1 cellular context compared by ENCODE assay signal in the genomic region with DNA sequence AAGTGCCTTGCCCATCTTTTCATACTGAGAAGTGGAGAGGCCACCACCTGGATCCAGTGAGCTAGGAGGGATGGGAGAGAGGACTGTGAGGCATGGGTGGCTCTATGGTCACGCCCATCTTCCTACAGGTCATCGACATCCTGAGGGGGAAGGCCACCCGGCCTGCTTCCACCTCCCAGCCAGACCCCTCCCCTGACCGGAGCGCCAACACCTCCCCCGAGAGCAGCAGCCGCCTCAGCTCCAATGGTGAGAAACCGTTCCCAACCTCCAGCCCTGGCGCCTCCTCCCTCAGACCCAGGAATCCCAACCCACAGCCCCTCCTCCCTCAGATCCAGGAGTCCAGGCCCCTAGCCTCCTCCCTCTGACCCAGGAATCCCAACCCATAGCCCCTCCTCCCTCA.
TF ChIP-seq lines count a peak whose summit lies in the region.

No MANE protein-coding gene starts in this region.

TF ChIP-seq in GM23338, 12 proteins besides CTCF, POLR2A, EP300 and RAD21:
- TF ChIP-seq, protein P1, sequence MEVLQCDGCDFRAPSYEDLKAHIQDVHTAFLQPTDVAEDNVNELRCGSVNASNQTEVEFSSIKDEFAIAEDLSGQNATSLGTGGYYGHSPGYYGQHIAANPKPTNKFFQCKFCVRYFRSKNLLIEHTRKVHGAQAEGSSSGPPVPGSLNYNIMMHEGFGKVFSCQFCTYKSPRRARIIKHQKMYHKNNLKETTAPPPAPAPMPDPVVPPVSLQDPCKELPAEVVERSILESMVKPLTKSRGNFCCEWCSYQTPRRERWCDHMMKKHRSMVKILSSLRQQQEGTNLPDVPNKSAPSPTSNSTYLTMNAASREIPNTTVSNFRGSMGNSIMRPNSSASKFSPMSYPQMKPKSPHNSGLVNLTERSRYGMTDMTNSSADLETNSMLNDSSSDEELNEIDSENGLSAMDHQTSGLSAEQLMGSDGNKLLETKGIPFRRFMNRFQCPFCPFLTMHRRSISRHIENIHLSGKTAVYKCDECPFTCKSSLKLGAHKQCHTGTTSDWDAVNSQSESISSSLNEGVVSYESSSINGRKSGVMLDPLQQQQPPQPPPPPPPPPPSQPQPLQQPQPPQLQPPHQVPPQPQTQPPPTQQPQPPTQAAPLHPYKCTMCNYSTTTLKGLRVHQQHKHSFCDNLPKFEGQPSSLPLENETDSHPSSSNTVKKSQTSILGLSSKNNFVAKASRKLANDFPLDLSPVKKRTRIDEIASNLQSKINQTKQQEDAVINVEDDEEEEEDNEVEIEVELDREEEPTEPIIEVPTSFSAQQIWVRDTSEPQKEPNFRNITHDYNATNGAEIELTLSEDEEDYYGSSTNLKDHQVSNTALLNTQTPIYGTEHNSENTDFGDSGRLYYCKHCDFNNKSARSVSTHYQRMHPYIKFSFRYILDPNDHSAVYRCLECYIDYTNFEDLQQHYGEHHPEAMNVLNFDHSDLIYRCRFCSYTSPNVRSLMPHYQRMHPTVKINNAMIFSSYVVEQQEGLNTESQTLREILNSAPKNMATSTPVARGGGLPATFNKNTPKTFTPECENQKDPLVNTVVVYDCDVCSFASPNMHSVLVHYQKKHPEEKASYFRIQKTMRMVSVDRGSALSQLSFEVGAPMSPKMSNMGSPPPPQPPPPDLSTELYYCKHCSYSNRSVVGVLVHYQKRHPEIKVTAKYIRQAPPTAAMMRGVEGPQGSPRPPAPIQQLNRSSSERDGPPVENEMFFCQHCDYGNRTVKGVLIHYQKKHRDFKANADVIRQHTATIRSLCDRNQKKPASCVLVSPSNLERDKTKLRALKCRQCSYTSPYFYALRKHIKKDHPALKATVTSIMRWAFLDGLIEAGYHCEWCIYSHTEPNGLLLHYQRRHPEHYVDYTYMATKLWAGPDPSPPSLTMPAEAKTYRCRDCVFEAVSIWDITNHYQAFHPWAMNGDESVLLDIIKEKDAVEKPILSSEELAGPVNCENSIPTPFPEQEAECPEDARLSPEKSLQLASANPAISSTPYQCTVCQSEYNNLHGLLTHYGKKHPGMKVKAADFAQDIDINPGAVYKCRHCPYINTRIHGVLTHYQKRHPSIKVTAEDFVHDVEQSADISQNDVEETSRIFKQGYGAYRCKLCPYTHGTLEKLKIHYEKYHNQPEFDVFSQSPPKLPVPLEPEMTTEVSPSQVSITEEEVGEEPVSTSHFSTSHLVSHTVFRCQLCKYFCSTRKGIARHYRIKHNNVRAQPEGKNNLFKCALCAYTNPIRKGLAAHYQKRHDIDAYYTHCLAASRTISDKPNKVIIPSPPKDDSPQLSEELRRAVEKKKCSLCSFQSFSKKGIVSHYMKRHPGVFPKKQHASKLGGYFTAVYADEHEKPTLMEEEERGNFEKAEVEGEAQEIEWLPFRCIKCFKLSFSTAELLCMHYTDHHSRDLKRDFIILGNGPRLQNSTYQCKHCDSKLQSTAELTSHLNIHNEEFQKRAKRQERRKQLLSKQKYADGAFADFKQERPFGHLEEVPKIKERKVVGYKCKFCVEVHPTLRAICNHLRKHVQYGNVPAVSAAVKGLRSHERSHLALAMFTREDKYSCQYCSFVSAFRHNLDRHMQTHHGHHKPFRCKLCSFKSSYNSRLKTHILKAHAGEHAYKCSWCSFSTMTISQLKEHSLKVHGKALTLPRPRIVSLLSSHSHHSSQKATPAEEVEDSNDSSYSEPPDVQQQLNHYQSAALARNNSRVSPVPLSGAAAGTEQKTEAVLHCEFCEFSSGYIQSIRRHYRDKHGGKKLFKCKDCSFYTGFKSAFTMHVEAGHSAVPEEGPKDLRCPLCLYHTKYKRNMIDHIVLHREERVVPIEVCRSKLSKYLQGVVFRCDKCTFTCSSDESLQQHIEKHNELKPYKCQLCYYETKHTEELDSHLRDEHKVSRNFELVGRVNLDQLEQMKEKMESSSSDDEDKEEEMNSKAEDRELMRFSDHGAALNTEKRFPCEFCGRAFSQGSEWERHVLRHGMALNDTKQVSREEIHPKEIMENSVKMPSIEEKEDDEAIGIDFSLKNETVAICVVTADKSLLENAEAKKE (CRISPR knock-in tag; IDR thresholded peaks at IDR 0.05) = no peak
- TF ChIP-seq STAT1 (IDR thresholded peaks at IDR 0.05; ENCODE audit: unreplicated experiment) (no peak), POLR2AphosphoS5 (IDR thresholded peaks at IDR 0.05; ENCODE audit: low read depth) (no peak), EZH2phosphoT487 (IDR thresholded peaks at IDR 0.05; ENCODE audit: unreplicated experiment) (no peak), NANOG (IDR thresholded peaks at IDR 0.05; ENCODE audit: borderline replicate concordance) (no peak)
- TF ChIP-seq, protein P2, sequence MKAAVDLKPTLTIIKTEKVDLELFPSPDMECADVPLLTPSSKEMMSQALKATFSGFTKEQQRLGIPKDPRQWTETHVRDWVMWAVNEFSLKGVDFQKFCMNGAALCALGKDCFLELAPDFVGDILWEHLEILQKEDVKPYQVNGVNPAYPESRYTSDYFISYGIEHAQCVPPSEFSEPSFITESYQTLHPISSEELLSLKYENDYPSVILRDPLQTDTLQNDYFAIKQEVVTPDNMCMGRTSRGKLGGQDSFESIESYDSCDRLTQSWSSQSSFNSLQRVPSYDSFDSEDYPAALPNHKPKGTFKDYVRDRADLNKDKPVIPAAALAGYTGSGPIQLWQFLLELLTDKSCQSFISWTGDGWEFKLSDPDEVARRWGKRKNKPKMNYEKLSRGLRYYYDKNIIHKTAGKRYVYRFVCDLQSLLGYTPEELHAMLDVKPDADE (IDR thresholded peaks at IDR 0.05) = no peak
- TF ChIP-seq, protein P3, sequence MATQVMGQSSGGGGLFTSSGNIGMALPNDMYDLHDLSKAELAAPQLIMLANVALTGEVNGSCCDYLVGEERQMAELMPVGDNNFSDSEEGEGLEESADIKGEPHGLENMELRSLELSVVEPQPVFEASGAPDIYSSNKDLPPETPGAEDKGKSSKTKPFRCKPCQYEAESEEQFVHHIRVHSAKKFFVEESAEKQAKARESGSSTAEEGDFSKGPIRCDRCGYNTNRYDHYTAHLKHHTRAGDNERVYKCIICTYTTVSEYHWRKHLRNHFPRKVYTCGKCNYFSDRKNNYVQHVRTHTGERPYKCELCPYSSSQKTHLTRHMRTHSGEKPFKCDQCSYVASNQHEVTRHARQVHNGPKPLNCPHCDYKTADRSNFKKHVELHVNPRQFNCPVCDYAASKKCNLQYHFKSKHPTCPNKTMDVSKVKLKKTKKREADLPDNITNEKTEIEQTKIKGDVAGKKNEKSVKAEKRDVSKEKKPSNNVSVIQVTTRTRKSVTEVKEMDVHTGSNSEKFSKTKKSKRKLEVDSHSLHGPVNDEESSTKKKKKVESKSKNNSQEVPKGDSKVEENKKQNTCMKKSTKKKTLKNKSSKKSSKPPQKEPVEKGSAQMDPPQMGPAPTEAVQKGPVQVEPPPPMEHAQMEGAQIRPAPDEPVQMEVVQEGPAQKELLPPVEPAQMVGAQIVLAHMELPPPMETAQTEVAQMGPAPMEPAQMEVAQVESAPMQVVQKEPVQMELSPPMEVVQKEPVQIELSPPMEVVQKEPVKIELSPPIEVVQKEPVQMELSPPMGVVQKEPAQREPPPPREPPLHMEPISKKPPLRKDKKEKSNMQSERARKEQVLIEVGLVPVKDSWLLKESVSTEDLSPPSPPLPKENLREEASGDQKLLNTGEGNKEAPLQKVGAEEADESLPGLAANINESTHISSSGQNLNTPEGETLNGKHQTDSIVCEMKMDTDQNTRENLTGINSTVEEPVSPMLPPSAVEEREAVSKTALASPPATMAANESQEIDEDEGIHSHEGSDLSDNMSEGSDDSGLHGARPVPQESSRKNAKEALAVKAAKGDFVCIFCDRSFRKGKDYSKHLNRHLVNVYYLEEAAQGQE (IDR thresholded peaks at IDR 0.05; ENCODE audit: unreplicated experiment) = no peak
